In the genomic region with DNA sequence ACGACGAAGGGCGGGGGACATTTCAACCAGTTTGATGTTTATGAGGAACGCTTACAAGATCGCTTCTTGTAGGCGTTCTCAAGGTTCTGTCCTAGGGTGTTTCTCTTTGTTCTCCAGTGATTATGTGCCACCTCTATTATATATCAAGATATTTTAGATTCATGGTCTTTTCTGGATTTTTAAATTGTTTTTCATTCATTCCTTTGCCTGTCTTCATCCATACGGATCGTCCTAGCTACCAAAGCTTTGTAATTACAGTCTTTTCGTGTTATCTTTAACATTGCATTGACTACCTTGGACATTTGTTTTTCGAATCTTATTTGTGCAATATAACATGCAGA, we compare ENCODE assay signal across 8 cellular contexts. TPM values are rescaled to one million over a fixed set of nuclear protein-coding genes. Genes with fewer than 3 reads are reported as not detected.
DNase-seq lines count a peak whose midpoint lies in the region; ATAC-seq, FAIRE-seq and TF ChIP-seq lines count a peak whose summit lies in the region.

No MANE protein-coding gene starts in this region.

- H3K4me1 ChIP-seq in CD4-positive, alpha-beta memory T cell (ENCODE audit: insufficient read depth, low read length), result peaks cover 51% of the 10 kb centered on the region
- H3K4me1 ChIP-seq in NT2/D1 (ENCODE audit: insufficient read depth, insufficient read length), result no peaks in the 10 kb centered on the region
- peaks cover 8 to 12% of the 10 kb centered on the region in 2 experiments for H3K4me1 ChIP-seq in neutrophil (ENCODE audit: control insufficient read depth in 1 of 2, insufficient read depth in 1 of 2, low read depth in 1 of 2, low read length in 1 of 2)
- peaks cover 10 to 29% of the 10 kb centered on the region in 2 donors for H3K4me1 ChIP-seq in left lung

- H3K9ac ChIP-seq in NT2/D1 (ENCODE audit: insufficient read length, low read depth), result no peak overlapping the region

- no peaks in the 10 kb centered on the region for H3K36me3 ChIP-seq in CD4-positive, alpha-beta memory T cell (ENCODE audit: insufficient read depth, low read length)
- H3K36me3 ChIP-seq in NT2/D1 (ENCODE audit: insufficient read depth, insufficient read length, low read length), result no peaks in the 10 kb centered on the region
- no peaks in the 10 kb centered on the region for H3K36me3 ChIP-seq in neutrophil
- no peaks in the 10 kb centered on the region for H3K36me3 ChIP-seq in left lung

- H3K36me3 Mint-ChIP-seq in CD4-positive, alpha-beta memory T cell, result peaks cover 0 to 7% of the 10 kb centered on the region in 2 donors

- H3K4me3 ChIP-seq in CD4-positive, alpha-beta memory T cell (ENCODE audit: low read length in 2 of 2), result peak overlapping the region in 1 of 2 donors; percentile 81
- H3K4me3 ChIP-seq in NT2/D1 (ENCODE audit: insufficient read length, low read depth) (peak overlapping the region; percentile 85), dorsolateral prefrontal cortex (peak overlapping the region; percentile 53 to 96 (median 83)), neutrophil (ENCODE audit: low read depth in 1 of 2, low read length in 1 of 2) (peak overlapping the region; percentile 70 to 79), left lung (peak overlapping the region in 1 of 2 donors; percentile 73)

- H3K27ac Mint-ChIP-seq in CD4-positive, alpha-beta memory T cell, result peak overlapping the region; percentile 91 to 100 (median 99)

- H3K9me3 Mint-ChIP-seq in CD4-positive, alpha-beta memory T cell, result no peaks in the 10 kb centered on the region

- CTCF ChIA-PET in CD4-positive, alpha-beta memory T cell (lab: Charles Lee; ENCODE audit: partially characterized antibody), result interaction anchor here (0.7 to 2.1 kb wide), 4 partner anchors 11 to 105 kb away, joined by 3 to 10 read pairs (median 3); a partner anchor contains a TSS

- H3K4me1 Mint-ChIP-seq in CD4-positive, alpha-beta memory T cell, result peaks cover 34 to 74% (median 53%) of the 10 kb centered on the region in 4 donors

- POLR2A ChIA-PET in CD4-positive, alpha-beta memory T cell (lab: Charles Lee; ENCODE audit: partially characterized antibody), result interaction anchor here (1.2 to 2.5 kb wide), 3 partner anchors 95 to 105 kb away, joined by 4 to 17 read pairs (median 6); a partner anchor contains a TSS

- peaks cover 0 to 1% of the 10 kb centered on the region in 2 donors for H3K27me3 Mint-ChIP-seq in CD4-positive, alpha-beta memory T cell

- no peak for FAIRE-seq in H54 (lab: Jason Lieb, UNC)

- no peak for ATAC-seq in left lung

- intact Hi-C loops in CD4-positive, alpha-beta memory T cell (cut with micrococcal nuclease), result loop anchor here (1.0 kb wide), 2 partner anchors 95 to 100 kb away; a partner anchor contains a TSS
- intact Hi-C loops in dorsolateral prefrontal cortex (cut with DNase I), result loop anchor here (2.0 to 10.0 kb wide), 4 partner anchors 96 to 416 kb away; a partner anchor contains a TSS
- intact Hi-C loops in left lung (cut with DNase I), result no loop called here

- peak overlapping the region; percentile 86 for H3K27ac ChIP-seq in CD4-positive, alpha-beta memory T cell (ENCODE audit: low read depth, low read length)
- H3K27ac ChIP-seq in dorsolateral prefrontal cortex, result peak overlapping the region in 57 of 59 donors; percentile 52 to 99 (median 94)
- peak overlapping the region; percentile 74 for H3K27ac ChIP-seq in neutrophil
- H3K27ac ChIP-seq in left lung, result peak overlapping the region in 1 of 2 donors; percentile 90

- peak overlapping the region; percentile 95 to 99 (median 97) for H3K4me3 Mint-ChIP-seq in CD4-positive, alpha-beta memory T cell

- no peak for TF ChIP-seq POLR2A in H54 (IDR thresholded peaks at IDR 0.05; ENCODE audit: low read depth, low read length)

- no peaks in the 10 kb centered on the region for H3K27me3 ChIP-seq in CD4-positive, alpha-beta memory T cell (ENCODE audit: insufficient read depth, low read length)
- H3K27me3 ChIP-seq in NT2/D1 (ENCODE audit: insufficient read depth, insufficient read length) (no peaks in the 10 kb centered on the region), dorsolateral prefrontal cortex (no peaks in the 10 kb centered on the region), neutrophil (peaks cover 38% of the 10 kb centered on the region), left lung (peaks cover 0 to 5% of the 10 kb centered on the region in 2 donors)

- no peaks in the 10 kb centered on the region for H3K9me3 ChIP-seq in CD4-positive, alpha-beta memory T cell (ENCODE audit: control insufficient read depth in 1 of 2, low read length in 2 of 2)
- H3K9me3 ChIP-seq in NT2/D1 (ENCODE audit: insufficient read depth, low read length), result no peaks in the 10 kb centered on the region
- no peaks in the 10 kb centered on the region for H3K9me3 ChIP-seq in neutrophil
- H3K9me3 ChIP-seq in left lung, result no peaks in the 10 kb centered on the region

- DNase-seq in CD4-positive, alpha-beta memory T cell, result no peak
- DNase-seq in NT2/D1 (ENCODE audit: low read depth, low spot score) (no peak), dorsolateral prefrontal cortex (no peak), GM20000 (ENCODE audit: low spot score) (no peak), left lung (no peak), H54 (ENCODE audit: insufficient read length, low spot score) (no peak)
- DNase-seq in stimulated activated CD4-positive, alpha-beta T cell treated with anti-CD3 and anti-CD28 coated beads, Interleukin-4, amount 100 ng/mL, for 1 hour, result no peak

- peak in 17 of 56 donors; percentile 1 to 25 (median 9) for TF ChIP-seq CTCF in dorsolateral prefrontal cortex (IDR thresholded peaks at IDR 0.05 in 54 of 56, conservative IDR thresholded peaks at IDR 0.05 in 2 of 56; ENCODE audit: low read depth in 1 of 56, partially characterized antibody in 56 of 56)
- TF ChIP-seq CTCF in neutrophil (IDR thresholded peaks at IDR 0.05), result no peak
- TF ChIP-seq CTCF in GM20000 (IDR thresholded peaks at IDR 0.05; ENCODE audit: extremely low read depth, missing control alignments), result no peak
- no peak for TF ChIP-seq CTCF in left lung (IDR thresholded peaks at IDR 0.05)

RNA-seq across cellular contexts. Expression of a gene that starts 0.3 kb away (rescaled TPM):
- 10 to 100 TPM; 22.0 to 22.8 TPM for total RNA-seq in CD4-positive, alpha-beta memory T cell
- polyA plus RNA-seq in CD4-positive, alpha-beta memory T cell, result 10 to 100 TPM; 22.1 to 34.9 TPM
- total RNA-seq in dorsolateral prefrontal cortex (10 to 100 TPM; 12.7 to 42.3 (median 28.5) TPM), left lung (10 to 100 TPM; 16.6 to 16.8 TPM)

RNA-seq across cellular contexts. Expression of a gene that starts 7.7 kb away (rescaled TPM):
- total RNA-seq in CD4-positive, alpha-beta memory T cell, result 1 to 10 TPM; 7.7 to 8.8 TPM
- polyA plus RNA-seq in CD4-positive, alpha-beta memory T cell, result 1 to 10 TPM; 6.1 to 7.8 TPM
- total RNA-seq in dorsolateral prefrontal cortex, result 10 to 100 TPM in 94 of 120 experiments, 1 to 10 TPM in 26; 6.6 to 20.4 (median 12.6) TPM
- total RNA-seq in left lung, result 1 to 10 TPM; 2.0 to 3.0 TPM

RNA-seq across cellular contexts. Expression of a gene that starts 25.4 kb away (rescaled TPM):
- not detected for total RNA-seq in CD4-positive, alpha-beta memory T cell
- not detected for polyA plus RNA-seq in CD4-positive, alpha-beta memory T cell
- total RNA-seq in dorsolateral prefrontal cortex (1 to 10 TPM in 12 of 120 experiments, under 1 TPM in 22, not detected in 86; 0.28 to 2.7 (median 0.81) TPM), left lung (not detected)

RNA-seq across cellular contexts. Expression of a gene that starts 41.6 kb away (rescaled TPM):
- total RNA-seq in CD4-positive, alpha-beta memory T cell, result under 1 TPM in 1 of 2 experiments, not detected in 1; 0.14 TPM
- polyA plus RNA-seq in CD4-positive, alpha-beta memory T cell, result under 1 TPM; 0.16 to 0.19 TPM
- total RNA-seq in dorsolateral prefrontal cortex (1 to 10 TPM; 1.7 to 7.8 (median 3.7) TPM), left lung (under 1 TPM in 1 of 2 donors, not detected in 1; 0.12 TPM)

RNA-seq across cellular contexts. Expression of a gene that starts 59.7 kb away (rescaled TPM):
- total RNA-seq in CD4-positive, alpha-beta memory T cell, result 10 to 100 TPM; 47.2 to 49.6 TPM
- polyA plus RNA-seq in CD4-positive, alpha-beta memory T cell, result 10 to 100 TPM; 39.1 to 50.4 TPM
- total RNA-seq in dorsolateral prefrontal cortex (10 to 100 TPM; 62.0 to 99.4 (median 80.0) TPM), left lung (10 to 100 TPM; 46.0 to 60.3 TPM)

Comparison
In these comparisons a context has a peak if more than half of its experiments do, and no peak if none do; other contexts are left out.
1. intact Hi-C loops: an anchor here in CD4-positive, alpha-beta memory T cell (1.0 kb wide) and dorsolateral prefrontal cortex (2.0 to 10.0 kb wide); none called in left lung.